Comparison of ENCODE assay signal across 9 cellular contexts in genomic region chr18:21972281-21972680, GRCh38.
"Had no signal": no experiment of that assay in that cellular context is flagged by ENCODE, and none has a peak within 500 bp of the region (broad histone marks: within the 10 kb centered on the region; RNA-seq: fewer than 3 reads in every experiment).

No MANE protein-coding gene starts in this region.

- H3K27ac ChIP-seq: GM23248 had no signal

- H3K36me3 Mint-ChIP-seq: IgD-negative memory B cell had no signal

- H3K27ac Mint-ChIP-seq: HFFc6, IgD-negative memory B cell had no signal

- H3K4me1 Mint-ChIP-seq: IgD-negative memory B cell had no signal

- FAIRE-seq: HTR-8/SVneo had no signal

- H3K36me3 ChIP-seq: HAP-1 had no signal

- H3K9ac ChIP-seq: GM23248 had no signal

- H2AFZ ChIP-seq: GM23248 had no signal

- H3K4me3 Mint-ChIP-seq: HFFc6, IgD-negative memory B cell had no signal

- DNase-seq: GM23248, GOT3, H7, HFFc6, KBM-7 had no signal

- H3K9me3 Mint-ChIP-seq: HFFc6, IgD-negative memory B cell had no signal

- ATAC-seq: HCT116 had no signal

- H3K4me3 ChIP-seq: GM23248, HAP-1 had no signal

- H3K9me3 ChIP-seq: HAP-1 had no signal

- H3K27me3 Mint-ChIP-seq: IgD-negative memory B cell had no signal
